In the genomic region with DNA sequence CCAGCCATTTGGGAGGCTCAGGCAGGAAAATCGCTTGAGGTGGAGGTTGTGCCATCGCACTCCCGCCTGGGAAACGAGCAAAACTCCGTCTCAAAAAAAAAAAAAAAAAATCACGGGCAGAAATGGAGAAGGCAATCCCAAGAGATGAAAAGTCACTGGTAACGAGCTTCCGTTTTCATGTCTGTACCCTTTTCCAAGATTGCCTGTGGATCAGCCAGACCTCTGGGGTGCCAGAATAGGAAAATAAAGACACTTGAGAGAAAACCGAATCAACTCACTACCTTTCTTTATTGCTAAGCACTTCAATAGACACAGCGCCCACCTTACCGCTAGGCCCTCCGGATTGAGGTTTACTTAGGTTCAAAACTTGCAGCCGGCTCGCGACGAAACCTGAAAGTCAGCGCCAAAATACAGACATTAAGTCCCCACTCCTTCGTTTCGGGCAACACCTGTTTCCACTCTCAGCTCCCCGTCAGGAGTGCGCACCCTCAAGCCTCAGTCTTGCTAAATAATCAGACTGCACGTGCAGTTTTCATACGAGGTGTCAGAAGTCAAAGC, we compare ENCODE assay signal across 1 cellular context.
TF ChIP-seq lines count a peak whose summit lies in the region.

No MANE protein-coding gene starts in this region.

TF ChIP-seq in IMR-90, 13 proteins besides CTCF, POLR2A, EP300 and RAD21:
- TF ChIP-seq, protein P1, sequence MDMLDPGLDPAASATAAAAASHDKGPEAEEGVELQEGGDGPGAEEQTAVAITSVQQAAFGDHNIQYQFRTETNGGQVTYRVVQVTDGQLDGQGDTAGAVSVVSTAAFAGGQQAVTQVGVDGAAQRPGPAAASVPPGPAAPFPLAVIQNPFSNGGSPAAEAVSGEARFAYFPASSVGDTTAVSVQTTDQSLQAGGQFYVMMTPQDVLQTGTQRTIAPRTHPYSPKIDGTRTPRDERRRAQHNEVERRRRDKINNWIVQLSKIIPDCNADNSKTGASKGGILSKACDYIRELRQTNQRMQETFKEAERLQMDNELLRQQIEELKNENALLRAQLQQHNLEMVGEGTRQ (IDR thresholded peaks at IDR 0.05; ENCODE audit: low read depth, low read length) = no peak
- TF ChIP-seq BHLHE40 (IDR thresholded peaks at IDR 0.05; ENCODE audit: low read depth, low read length) = no peak; the same call in 1 of the 2 replicates
- no peak for TF ChIP-seq RFX5 (IDR thresholded peaks at IDR 0.05; ENCODE audit: low read depth, low read length)
- no peak for TF ChIP-seq FOS (IDR thresholded peaks at IDR 0.05; ENCODE audit: low read depth, low read length)
- TF ChIP-seq SMC3 (IDR thresholded peaks at IDR 0.05; ENCODE audit: low read depth, low read length) = no peak
